In the genomic region with DNA sequence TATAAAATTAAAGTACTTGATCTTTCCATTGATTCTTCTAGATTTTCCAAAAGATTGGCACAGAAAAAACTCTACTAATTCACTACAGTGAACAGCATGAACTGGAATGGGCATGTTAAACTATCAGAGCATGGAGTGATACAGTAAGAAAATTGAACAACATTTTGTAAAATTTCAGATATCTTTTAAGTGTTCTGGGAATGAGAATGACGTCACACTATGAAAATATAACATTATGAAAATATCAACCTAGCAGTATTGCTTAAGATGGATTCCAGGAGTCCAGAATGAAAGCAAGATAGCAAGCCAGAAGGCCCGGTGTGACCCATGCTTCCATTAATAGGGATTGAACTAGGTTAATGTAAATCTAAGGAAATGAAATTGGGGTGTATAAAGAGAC, we compare ENCODE assay signal across 8 cellular contexts.
"Had no signal": no experiment of that assay in that cellular context is flagged by ENCODE, and none has a peak within 500 bp of the region (broad histone marks: within the 10 kb centered on the region; RNA-seq: fewer than 3 reads in every experiment).

No MANE protein-coding gene starts in this region.

- FAIRE-seq: G401.6, GM12878, GM12891, GM12892, GM18507, GM19239 had no signal

- DNase-seq: GDM1, GF-D8 had no signal

- H3K4me3 ChIP-seq: GM12878 had no signal

- ATAC-seq: GM12878 had no signal
